22 cellular contexts compared by ENCODE assay signal in the genomic region with DNA sequence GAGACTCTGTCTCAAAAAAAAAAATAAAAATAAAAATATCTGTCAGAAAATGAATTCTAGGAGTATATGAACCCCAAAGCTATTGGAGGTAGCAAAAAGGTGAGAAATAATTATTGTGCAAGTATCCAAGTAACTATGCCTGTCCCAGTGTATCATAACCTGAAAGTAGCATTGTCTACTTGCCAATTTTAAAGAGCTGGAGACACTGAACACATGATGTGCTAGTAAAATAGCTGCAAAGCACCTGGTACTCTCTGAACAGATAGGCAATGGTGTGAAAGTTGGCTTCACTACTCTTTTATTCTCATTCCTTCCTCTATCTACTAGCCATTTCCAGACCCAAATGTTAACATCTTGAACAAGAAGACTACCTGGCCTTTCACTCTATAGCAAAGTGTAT.
A peak's percentile ranks its signal among the peaks of the same experiment; 100 is the strongest.
DNase-seq lines count a peak whose midpoint lies in the region; ATAC-seq and TF ChIP-seq lines count a peak whose summit lies in the region.
"Had no signal": no experiment of that assay in that cellular context is flagged by ENCODE, and none has a peak within 500 bp of the region (broad histone marks: within the 10 kb centered on the region; RNA-seq: fewer than 3 reads in every experiment).

No MANE protein-coding gene starts in this region.

- POLR2A ChIA-PET in CD8-positive, alpha-beta T cell (lab: Charles Lee), result interaction anchor here (0.7 to 1.5 kb wide), 5 partner anchors 15 to 310 kb away, joined by 3 to 5 read pairs (median 4); no protein-coding TSS in a partner anchor
- POLR2A ChIA-PET in activated B cell treated with CpG ODN at 0.5 μM for 24 hours (lab: Charles Lee), result interaction anchor here (0.6 to 1.8 kb wide), 8 partner anchors 9 to 339 kb away, joined by 3 to 6 read pairs (median 4); no protein-coding TSS in a partner anchor
- POLR2A ChIA-PET in naive thymus-derived CD8-positive, alpha-beta T cell (lab: Charles Lee), result interaction anchor here (0.8 to 1.6 kb wide), 5 partner anchors 10 to 81 kb away, joined by 3 to 6 read pairs (median 3); no protein-coding TSS in a partner anchor

- no peaks in the 10 kb centered on the region for H3K9me3 Mint-ChIP-seq in activated naive CD8-positive, alpha-beta T cell (ENCODE audit: low read depth)
- no peaks in the 10 kb centered on the region for H3K9me3 Mint-ChIP-seq in activated naive CD8-positive, alpha-beta T cell treated with anti-CD3 and anti-CD28 coated beads for 36 hours
- no peaks in the 10 kb centered on the region for H3K9me3 Mint-ChIP-seq in CD8-positive, alpha-beta T cell
- H3K9me3 Mint-ChIP-seq in activated B cell treated with CpG ODN at 0.5 μM for 24 hours, result no peaks in the 10 kb centered on the region
- H3K9me3 Mint-ChIP-seq in naive thymus-derived CD8-positive, alpha-beta T cell, result no peaks in the 10 kb centered on the region

- no peaks in the 10 kb centered on the region for H3K27me3 ChIP-seq in CD8-positive, alpha-beta T cell (ENCODE audit: insufficient read depth, low read length)
- H3K27me3 ChIP-seq: SJCRH30 had no signal

- H3K4me1 ChIP-seq in CD8-positive, alpha-beta T cell (ENCODE audit: insufficient read depth, low read length), result peaks cover 84% of the 10 kb centered on the region
- H3K4me1 ChIP-seq: SJCRH30 had no signal

- H3K27ac ChIP-seq in CD8-positive, alpha-beta T cell (ENCODE audit: low read depth, low read length), result no peak overlapping the region
- H3K27ac ChIP-seq: C4-2B, SJCRH30 had no signal

- H3K36me3 ChIP-seq in CD8-positive, alpha-beta T cell (ENCODE audit: insufficient read depth, low read length), result no peaks in the 10 kb centered on the region
- H3K36me3 ChIP-seq: SJCRH30 had no signal

- no peaks in the 10 kb centered on the region for H3K9me3 ChIP-seq in CD8-positive, alpha-beta T cell (ENCODE audit: low read length)
- H3K9me3 ChIP-seq: Caco-2, SJCRH30 had no signal

- no peak overlapping the region for H3K4me3 ChIP-seq in CD8-positive, alpha-beta T cell (ENCODE audit: low read depth, low read length)
- H3K4me3 ChIP-seq: GM12878, SJCRH30 had no signal

- no peak for ATAC-seq in CD8-positive, alpha-beta T cell
- no peak for ATAC-seq in activated B cell treated with CpG ODN at 0.5 μM for 24 hours (ENCODE audit: low read depth)
- no peak for ATAC-seq in naive thymus-derived CD8-positive, alpha-beta T cell
- no peak for ATAC-seq in GM18861 (IDR thresholded peaks at IDR 0.05; ENCODE audit: unreplicated experiment)
- ATAC-seq: GM12878, Panc1 had no signal

- H3K36me3 Mint-ChIP-seq in activated naive CD8-positive, alpha-beta T cell, result peaks cover 8% of the 10 kb centered on the region
- H3K36me3 Mint-ChIP-seq in activated naive CD8-positive, alpha-beta T cell treated with anti-CD3 and anti-CD28 coated beads for 36 hours, result peaks cover 33% of the 10 kb centered on the region
- peaks cover 27% of the 10 kb centered on the region for H3K36me3 Mint-ChIP-seq in CD8-positive, alpha-beta T cell
- H3K36me3 Mint-ChIP-seq in activated B cell treated with CpG ODN at 0.5 μM for 24 hours (ENCODE audit: low read depth), result no peaks in the 10 kb centered on the region
- H3K36me3 Mint-ChIP-seq in naive thymus-derived CD8-positive, alpha-beta T cell, result peaks cover 3 to 11% (median 5%) of the 10 kb centered on the region in 3 donors

- no peak for TF ChIP-seq CTCF in CD8-positive, alpha-beta T cell (IDR thresholded peaks at IDR 0.05)
- TF ChIP-seq CTCF in activated B cell treated with CpG ODN at 0.5 μM for 24 hours (IDR thresholded peaks at IDR 0.05), result no peak

- peak overlapping the region; percentile 85 for H3K27ac Mint-ChIP-seq in activated naive CD8-positive, alpha-beta T cell
- H3K27ac Mint-ChIP-seq in activated naive CD8-positive, alpha-beta T cell treated with anti-CD3 and anti-CD28 coated beads for 36 hours, result no peak overlapping the region
- H3K27ac Mint-ChIP-seq in CD8-positive, alpha-beta T cell, result peak overlapping the region; percentile 89
- H3K27ac Mint-ChIP-seq in activated B cell treated with CpG ODN at 0.5 μM for 24 hours, result peak overlapping the region; percentile 88
- peak overlapping the region; percentile 54 to 99 (median 94) for H3K27ac Mint-ChIP-seq in naive thymus-derived CD8-positive, alpha-beta T cell

- H3K4me1 Mint-ChIP-seq in activated naive CD8-positive, alpha-beta T cell (ENCODE audit: low read depth), result peaks cover 90% of the 10 kb centered on the region
- peaks cover 87% of the 10 kb centered on the region for H3K4me1 Mint-ChIP-seq in activated naive CD8-positive, alpha-beta T cell treated with anti-CD3 and anti-CD28 coated beads for 36 hours
- H3K4me1 Mint-ChIP-seq in CD8-positive, alpha-beta T cell (ENCODE audit: low read depth), result peaks cover 88% of the 10 kb centered on the region
- H3K4me1 Mint-ChIP-seq in activated B cell treated with CpG ODN at 0.5 μM for 24 hours, result peaks cover 77% of the 10 kb centered on the region
- H3K4me1 Mint-ChIP-seq in naive thymus-derived CD8-positive, alpha-beta T cell, result peaks cover 40 to 94% (median 90%) of the 10 kb centered on the region in 4 donors

- CTCF ChIA-PET in CD8-positive, alpha-beta T cell (lab: Charles Lee), result interaction anchor here (1.1 to 2.5 kb wide), 2 partner anchors 18 to 22 kb away, joined by 3 to 7 read pairs; no protein-coding TSS in a partner anchor
- CTCF ChIA-PET in activated B cell treated with CpG ODN at 0.5 μM for 24 hours (lab: Charles Lee), result no interaction called here

- intact Hi-C loops in CD8-positive, alpha-beta T cell (cut with DNase I, micrococcal nuclease), result loop anchor here in 1 of 2 experiments (5.0 kb wide), 2 partner anchors 67 to 113 kb away; no protein-coding TSS in a partner anchor
- intact Hi-C loops in activated B cell treated with CpG ODN at 0.5 μM for 24 hours (cut with micrococcal nuclease), result no loop called here

- H3K4me3 Mint-ChIP-seq in activated naive CD8-positive, alpha-beta T cell, result peak overlapping the region; percentile 12
- no peak overlapping the region for H3K4me3 Mint-ChIP-seq in activated naive CD8-positive, alpha-beta T cell treated with anti-CD3 and anti-CD28 coated beads for 36 hours
- H3K4me3 Mint-ChIP-seq in CD8-positive, alpha-beta T cell, result no peak overlapping the region
- H3K4me3 Mint-ChIP-seq in activated B cell treated with CpG ODN at 0.5 μM for 24 hours, result no peak overlapping the region
- peak overlapping the region in 7 of 10 donors; percentile 2 to 51 (median 38) for H3K4me3 Mint-ChIP-seq in naive thymus-derived CD8-positive, alpha-beta T cell

- no peak for DNase-seq in activated naive CD8-positive, alpha-beta T cell treated with anti-CD3 and anti-CD28 coated beads for 36 hours
- no peak for DNase-seq in CD8-positive, alpha-beta T cell
- DNase-seq in activated B cell treated with CpG ODN at 0.5 μM for 24 hours, result no peak
- DNase-seq in naive thymus-derived CD8-positive, alpha-beta T cell, result no peak
- DNase-seq in NCI-H82 (lab: John Stamatoyannopoulos, UW), result no peak
- no peak for DNase-seq in NCI-H2196 (lab: John Stamatoyannopoulos, UW; ENCODE audit: unreplicated experiment)
- DNase-seq: AML-193, Caco-2, DND-41, GOT3, HCEC 1CT, MM.1S, NCI-H1048, NCI-H1417 treated with DMSO at 0.1 percent for 48 hours, NCI-H187, NCI-H69, SJCRH30 had no signal

- H3K27me3 Mint-ChIP-seq in activated naive CD8-positive, alpha-beta T cell, result no peaks in the 10 kb centered on the region
- no peaks in the 10 kb centered on the region for H3K27me3 Mint-ChIP-seq in activated naive CD8-positive, alpha-beta T cell treated with anti-CD3 and anti-CD28 coated beads for 36 hours
- no peaks in the 10 kb centered on the region for H3K27me3 Mint-ChIP-seq in CD8-positive, alpha-beta T cell (ENCODE audit: low read depth)
- no peaks in the 10 kb centered on the region for H3K27me3 Mint-ChIP-seq in activated B cell treated with CpG ODN at 0.5 μM for 24 hours
- no peaks in the 10 kb centered on the region for H3K27me3 Mint-ChIP-seq in naive thymus-derived CD8-positive, alpha-beta T cell

Comparison
In these comparisons a context has a peak if more than half of its experiments do, and no peak if none do; other contexts are left out.
1. H3K4me3 Mint-ChIP-seq: peak in activated naive CD8-positive, alpha-beta T cell (single experiment) and naive thymus-derived CD8-positive, alpha-beta T cell (7 of 10); none in activated naive CD8-positive, alpha-beta T cell treated with anti-CD3 and anti-CD28 coated beads for 36 hours (single experiment), CD8-positive, alpha-beta T cell (single experiment) and activated B cell treated with CpG ODN at 0.5 μM for 24 hours (single experiment).